In genomic region chr3:111845996-111846395, GRCh38 we compare ENCODE assay signal across 2 cellular contexts.
A peak's percentile ranks its signal among the peaks of the same experiment; 100 is the strongest.
TF ChIP-seq lines count a peak whose summit lies in the region.

No MANE protein-coding gene starts in this region.

TF ChIP-seq in endothelial cell of umbilical vein, 7 proteins besides CTCF, POLR2A, EP300 and RAD21:
- TF ChIP-seq FOS (IDR thresholded peaks at IDR 0.05; ENCODE audit: borderline replicate concordance, insufficient read depth, low read length) (peak; percentile 44), POLR2AphosphoS5 (IDR thresholded peaks at IDR 0.05; ENCODE audit: insufficient read depth, low read depth, low read length) (no peak), MAX (IDR thresholded peaks at IDR 0.05; ENCODE audit: insufficient read depth, insufficient read length) (no peak), JUN (IDR thresholded peaks at IDR 0.05; ENCODE audit: borderline replicate concordance, insufficient read depth, insufficient read length, low read depth) (peak; percentile 22), EZH2 (IDR thresholded peaks at IDR 0.05; ENCODE audit: borderline replicate concordance, low read depth, low read length, severe bottlenecking) (no peak), GATA2 (IDR thresholded peaks at IDR 0.05; ENCODE audit: insufficient read depth, insufficient read length, low read depth, low read length) (no peak), MYC (IDR thresholded peaks at IDR 0.05; ENCODE audit: low read depth, low read length) (no peak)

TF ChIP-seq in HepG2, 621 proteins besides CTCF, POLR2A, EP300 and RAD21:
- TF ChIP-seq MAFK (conservative IDR thresholded peaks at IDR 0.05 in 1 of 2, IDR thresholded peaks at IDR 0.05 in 1 of 2; ENCODE audit: low read length in 2 of 2) (no peak), SNAPC5 (CRISPR knock-in tag; IDR thresholded peaks at IDR 0.05; ENCODE audit: borderline replicate concordance) (no peak), ZUFSP (CRISPR knock-in tag; IDR thresholded peaks at IDR 0.05; ENCODE audit: borderline replicate concordance) (no peak), ZBTB42 (CRISPR knock-in tag; IDR thresholded peaks at IDR 0.05) (no peak), ATF7 (IDR thresholded peaks at IDR 0.05) (no peak), ATF7 (CRISPR knock-in tag; IDR thresholded peaks at IDR 0.05) (no peak), ZFYVE20 (CRISPR knock-in tag; IDR thresholded peaks at IDR 0.05; ENCODE audit: borderline replicate concordance, low read depth) (no peak), CENPX (CRISPR knock-in tag; IDR thresholded peaks at IDR 0.05) (no peak), KDM2A (CRISPR knock-in tag; IDR thresholded peaks at IDR 0.05; ENCODE audit: borderline replicate concordance, low read depth) (no peak), ZC3H4 (CRISPR knock-in tag; IDR thresholded peaks at IDR 0.05; ENCODE audit: borderline replicate concordance) (no peak), SRY (CRISPR knock-in tag; IDR thresholded peaks at IDR 0.05) (no peak), ZNF616 (CRISPR knock-in tag; IDR thresholded peaks at IDR 0.05; ENCODE audit: low read depth) (no peak), NONO (IDR thresholded peaks at IDR 0.05) (no peak), NONO (CRISPR knock-in tag; conservative IDR thresholded peaks at IDR 0.05) (no peak), ZNF431 (CRISPR knock-in tag; IDR thresholded peaks at IDR 0.05; ENCODE audit: borderline replicate concordance, low read depth) (no peak)
